16 cellular contexts compared by ENCODE assay signal in genomic region chr17:57466042-57466471, GRCh38.
DNase-seq lines count a peak whose midpoint lies in the region; ATAC-seq and TF ChIP-seq lines count a peak whose summit lies in the region.
"Had no signal": no experiment of that assay in that cellular context is flagged by ENCODE, and none has a peak within 500 bp of the region (broad histone marks: within the 10 kb centered on the region; RNA-seq: fewer than 3 reads in every experiment).

No MANE protein-coding gene starts in this region.

- no peak for TF ChIP-seq CTCF in neural progenitor cell (IDR thresholded peaks at IDR 0.05)

- H3K9me3 Mint-ChIP-seq in neural progenitor cell, result no peaks in the 10 kb centered on the region
- H3K9me3 Mint-ChIP-seq: T-helper 2 cell treated with Interferon-gamma antibody and Interleukin-4, amounts not matched to agents 5 μg/mL and 100 μg/mL, for 36 hours had no signal

- H3K4me1 Mint-ChIP-seq in neural progenitor cell, result peaks cover 85% of the 10 kb centered on the region

- H4K20me1 ChIP-seq in neural progenitor cell (ENCODE audit: low read depth), result peaks cover 82% of the 10 kb centered on the region

- H2AFZ ChIP-seq in neural progenitor cell (replicated peaks), result no peak overlapping the region

- H3K4me2 ChIP-seq in neural progenitor cell, result peak overlapping the region; percentile 71

- peaks cover 17% of the 10 kb centered on the region for H3K36me3 Mint-ChIP-seq in neural progenitor cell

- peaks cover 96% of the 10 kb centered on the region for H3K79me2 ChIP-seq in neural progenitor cell (ENCODE audit: low read depth)

- peaks cover 8% of the 10 kb centered on the region for H3K27me3 Mint-ChIP-seq in neural progenitor cell (ENCODE audit: insufficient read depth, low read depth)

- H3F3A ChIP-seq in neural progenitor cell (ENCODE audit: low read depth), result peaks cover 64% of the 10 kb centered on the region

- no peaks in the 10 kb centered on the region for H3K27me3 ChIP-seq in neural progenitor cell

- peak overlapping the region; percentile 65 for H3K27ac Mint-ChIP-seq in neural progenitor cell
- H3K27ac Mint-ChIP-seq: T-helper 2 cell treated with Interferon-gamma antibody and Interleukin-4, amounts not matched to agents 5 μg/mL and 100 μg/mL, for 36 hours had no signal

- H3K4me3 Mint-ChIP-seq in neural progenitor cell, result peak overlapping the region; percentile 63
- H3K4me3 Mint-ChIP-seq: T-helper 2 cell treated with Interferon-gamma antibody and Interleukin-4, amounts not matched to agents 5 μg/mL and 100 μg/mL, for 36 hours had no signal

- peak overlapping the region; percentile 24 for H3K4me3 ChIP-seq in neural progenitor cell

- H3K27ac ChIP-seq in KOPT-K1 (ENCODE audit: low read depth, low read length, poor library complexity, severe bottlenecking), result peak overlapping the region; percentile 97
- peak overlapping the region; percentile 75 for H3K27ac ChIP-seq in cingulate gyrus (ENCODE audit: low read depth, low read length)
- H3K27ac ChIP-seq in neural progenitor cell, result peak overlapping the region; percentile 43

- H3K4me1 ChIP-seq in neural progenitor cell, result peaks cover 69% of the 10 kb centered on the region

- peak; percentile 20 for DNase-seq in COR-L47 (lab: John Stamatoyannopoulos, UW)
- peak; percentile 78 for DNase-seq in neural progenitor cell (ENCODE audit: low spot score)
- DNase-seq in HK-2 (ENCODE audit: unreplicated experiment), result no peak
- no peak for DNase-seq in mucosa of gallbladder (ENCODE audit: low spot score)
- no peak for DNase-seq in DMS53 (lab: John Stamatoyannopoulos, UW)
- DNase-seq: activated CD4-positive, alpha-beta T cell treated with anti-CD3 and anti-CD28 coated beads, Interleukin-2, amount 50 U/mL, for 1 hour; aorta; dermis blood vessel endothelial cell; DMS153; MV-4-11; NCI-H510A; small intestine had no signal

- peaks cover 74% of the 10 kb centered on the region for H3K36me3 ChIP-seq in KOPT-K1 (ENCODE audit: insufficient read depth, low read length)
- no peaks in the 10 kb centered on the region for H3K36me3 ChIP-seq in neural progenitor cell

- no peak for ATAC-seq in GM21529 (IDR thresholded peaks at IDR 0.05; ENCODE audit: unreplicated experiment)

- H3K9ac ChIP-seq in neural progenitor cell, result no peak overlapping the region

- H3K9me3 ChIP-seq in KOPT-K1 (ENCODE audit: insufficient read depth, low read length, poor library complexity, severe bottlenecking) (no peaks in the 10 kb centered on the region), neural progenitor cell (ENCODE audit: low read depth) (no peaks in the 10 kb centered on the region)

Comparison
In these comparisons a context has a peak if more than half of its experiments do, and no peak if none do; other contexts are left out.
1. DNase-seq: peak in COR-L47 (single experiment) and neural progenitor cell (single experiment); none in HK-2 (single experiment), mucosa of gallbladder (single experiment) and DMS53 (single experiment).
2. H3K27ac ChIP-seq: peak in every context shown above with its lines; median percentile 97 in KOPT-K1; 75 in cingulate gyrus; 43 in neural progenitor cell.